Comparison of ENCODE assay signal across 8 cellular contexts in genomic region chr17:42554250-42555121, GRCh38. TPM values are rescaled to one million over a fixed set of nuclear protein-coding genes. Genes with fewer than 3 reads are reported as not detected.
DNase-seq lines count a peak whose midpoint lies in the region; ATAC-seq and FAIRE-seq lines count a peak whose summit lies in the region.

No MANE protein-coding gene starts in this region.

- H3K4me1 ChIP-seq in SJSA1 (replicated peaks): peaks cover 6% of the 10 kb centered on the region
- H3K4me1 ChIP-seq in neuron (ENCODE audit: insufficient read depth, low read length): peaks cover 6% of the 10 kb centered on the region
- H3K4me1 ChIP-seq in thymus (ENCODE audit: control insufficient read depth, insufficient read depth, low read length): peaks cover 13% of the 10 kb centered on the region

- H3K4me1 Mint-ChIP-seq in activated naive CD4-positive, alpha-beta T cell treated with anti-CD3 and anti-CD28 coated beads, Interleukin-2, amount 10 ng/mL, durations not matched to agents 7 days and 5 days: peaks cover 36% of the 10 kb centered on the region

- no peaks in the 10 kb centered on the region for H3K27me3 Mint-ChIP-seq in activated naive CD4-positive, alpha-beta T cell treated with anti-CD3 and anti-CD28 coated beads, Interleukin-2, amount 10 ng/mL, durations not matched to agents 7 days and 5 days

- H3K4me3 Mint-ChIP-seq in activated naive CD4-positive, alpha-beta T cell treated with anti-CD3 and anti-CD28 coated beads, Interleukin-2, amount 10 ng/mL, durations not matched to agents 7 days and 5 days: peak overlapping the region; percentile 90

- peaks cover 2% of the 10 kb centered on the region for H3K36me3 Mint-ChIP-seq in activated naive CD4-positive, alpha-beta T cell treated with anti-CD3 and anti-CD28 coated beads, Interleukin-2, amount 10 ng/mL, durations not matched to agents 7 days and 5 days

- peak overlapping the region; percentile 93 for H3K27ac Mint-ChIP-seq in activated naive CD4-positive, alpha-beta T cell treated with anti-CD3 and anti-CD28 coated beads, Interleukin-2, amount 10 ng/mL, durations not matched to agents 7 days and 5 days

- DNase-seq in DMS79 treated with DMSO at 0.1 percent for 48 hours (lab: John Stamatoyannopoulos, UW): peak; percentile 85
- peak; percentile 77 to 85 for DNase-seq in Kasumi-1 (lab: John Stamatoyannopoulos, UW)
- peak; percentile 69 to 82 for DNase-seq in SJSA1 (ENCODE audit: low read depth in 1 of 2, low spot score in 2 of 2)
- peak; percentile 88 for DNase-seq in activated naive CD4-positive, alpha-beta T cell treated with anti-CD3 and anti-CD28 coated beads, Interleukin-2, amount 10 ng/mL, durations not matched to agents 7 days and 5 days
- peak; percentile 89 to 92 for DNase-seq in frontal cortex (ENCODE audit: low spot score in 2 of 2)

- H3K4me3 ChIP-seq in SJSA1: peak overlapping the region; percentile 81
- peak overlapping the region; percentile 64 for H3K4me3 ChIP-seq in neuron (ENCODE audit: low read length)
- peak overlapping the region; percentile 73 for H3K4me3 ChIP-seq in thymus (ENCODE audit: low read length)

- H3K36me3 ChIP-seq in SJSA1 (peaks cover 6% of the 10 kb centered on the region), neuron (ENCODE audit: insufficient read depth, low read length) (peaks cover 7% of the 10 kb centered on the region), thymus (ENCODE audit: control insufficient read depth, insufficient read depth) (no peaks in the 10 kb centered on the region)

- peak; percentile 77 for ATAC-seq in GM21723 (IDR thresholded peaks at IDR 0.05; ENCODE audit: unreplicated experiment)

- peak overlapping the region; percentile 35 for H3K27ac ChIP-seq in SJSA1
- H3K27ac ChIP-seq in thymus (ENCODE audit: low read depth): peak overlapping the region; percentile 87

- CTCF ChIA-PET in activated naive CD4-positive, alpha-beta T cell treated with anti-CD3 and anti-CD28 coated beads, Interleukin-2, amount 10 ng/mL, durations not matched to agents 7 days and 5 days (lab: Charles Lee): interaction anchor here (0.8 to 1.0 kb wide), 2 partner anchors 13 to 24 kb away, joined by 3 read pairs; no protein-coding TSS in a partner anchor

- H3K27me3 ChIP-seq in SJSA1 (replicated peaks) (no peaks in the 10 kb centered on the region), neuron (ENCODE audit: insufficient read depth, low read length) (no peaks in the 10 kb centered on the region), thymus (ENCODE audit: control insufficient read depth, insufficient read depth) (no peaks in the 10 kb centered on the region)

- H3K9me3 Mint-ChIP-seq in activated naive CD4-positive, alpha-beta T cell treated with anti-CD3 and anti-CD28 coated beads, Interleukin-2, amount 10 ng/mL, durations not matched to agents 7 days and 5 days: no peaks in the 10 kb centered on the region

- H2AFZ ChIP-seq in neuron (ENCODE audit: low read depth, low read length): peak overlapping the region; percentile 52

- no peak for FAIRE-seq in frontal cortex (lab: Jason Lieb, UNC)

- H3K9me3 ChIP-seq in SJSA1 (replicated peaks) (no peaks in the 10 kb centered on the region), neuron (ENCODE audit: low read length) (no peaks in the 10 kb centered on the region), thymus (ENCODE audit: control insufficient read depth) (no peaks in the 10 kb centered on the region)

- WGBS in thymus: under 1% methylated on average over 82 of the region's 82 CpGs

RNA-seq across cellular contexts. Expression of gene HSD17B1, which starts 1.8 kb away (rescaled TPM):
- 0.13 and 1.5 TPM in 2 replicates for total RNA-seq in SJSA1 (2014; rRNA removed; shearing (Covaris generic))
- total RNA-seq in frontal cortex: 1.6 TPM
- polyA plus RNA-seq in thymus: 6.1 TPM

RNA-seq across cellular contexts. Expression of gene COASY, which starts 7.5 kb away (rescaled TPM):
- 10.2 and 15.4 TPM in 2 replicates for total RNA-seq in SJSA1 (2014; rRNA removed; shearing (Covaris generic))
- 4.1 TPM for total RNA-seq in frontal cortex
- polyA plus RNA-seq in thymus: 89.3 TPM

RNA-seq across cellular contexts. Expression of gene MLX, which starts 12.4 kb away (rescaled TPM):
- total RNA-seq in SJSA1 (2014; rRNA removed; shearing (Covaris generic)): 20.1 and 35.0 TPM in 2 replicates
- 22.8 TPM for total RNA-seq in frontal cortex
- polyA plus RNA-seq in thymus: 45.2 TPM

RNA-seq across cellular contexts. Expression of gene NAGLU, which starts 18.4 kb away (rescaled TPM):
- 16.2 and 26.8 TPM in 2 replicates for total RNA-seq in SJSA1 (2014; rRNA removed; shearing (Covaris generic))
- total RNA-seq in frontal cortex: 10.6 TPM
- polyA plus RNA-seq in thymus: 33.6 TPM

RNA-seq across cellular contexts. Expression of gene PSMC3IP, which starts 23.0 kb away (rescaled TPM):
- total RNA-seq in SJSA1 (2014; rRNA removed; shearing (Covaris generic)): 18.4 and 22.3 TPM in 2 replicates
- total RNA-seq in frontal cortex: 4.5 TPM
- 5.1 TPM for polyA plus RNA-seq in thymus

Comparison
In these comparisons a context has a peak if more than half of its experiments do, and no peak if none do; other contexts are left out.
1. Peak in every context shown above with its lines: DNase-seq, ATAC-seq, H3K4me3 ChIP-seq and H3K27ac ChIP-seq.